Comparison of ENCODE assay signal across 8 cellular contexts in genomic region chr21:17819878-17820232, GRCh38.
DNase-seq lines count a peak whose midpoint lies in the region; ATAC-seq lines count a peak whose summit lies in the region.

No MANE protein-coding gene starts in this region.

- no peaks in the 10 kb centered on the region for H3K36me3 ChIP-seq in stomach smooth muscle (ENCODE audit: control insufficient read depth in 2 of 2, insufficient read depth in 2 of 2, low read length in 2 of 2)

- CTCF ChIA-PET in activated naive CD4-positive, alpha-beta T cell treated with anti-CD3 and anti-CD28 coated beads, Interleukin-2, amount 10 ng/mL, durations not matched to agents 7 days and 5 days (lab: Charles Lee), result interaction anchor here (1.5 kb wide), 1 partner anchor 133 kb away, joined by 4 read pairs; no protein-coding TSS in a partner anchor

- peak; percentile 21 for DNase-seq in activated naive CD4-positive, alpha-beta T cell treated with anti-CD3 and anti-CD28 coated beads, Interleukin-2, amount 10 ng/mL, durations not matched to agents 7 days and 5 days
- no peak for DNase-seq in activated naive CD4-positive, alpha-beta T cell treated with anti-CD3 and anti-CD28 coated beads, Interleukin-2, amount 50 U/mL, for 16 hours
- peak; percentile 84 for DNase-seq in NCI-H1105 treated with DMSO at 0.1 percent for 48 hours (lab: John Stamatoyannopoulos, UW)
- peak; percentile 22 for DNase-seq in iPS-NIHi7 (ENCODE audit: extremely low spot score)
- no peak for DNase-seq in hepatic stellate cell (ENCODE audit: low spot score)

- no peaks in the 10 kb centered on the region for H3K27me3 Mint-ChIP-seq in activated naive CD4-positive, alpha-beta T cell treated with anti-CD3 and anti-CD28 coated beads, Interleukin-2, amount 10 ng/mL, durations not matched to agents 7 days and 5 days

- no peaks in the 10 kb centered on the region for H3K9me3 ChIP-seq in stomach smooth muscle (ENCODE audit: control insufficient read depth in 2 of 2, low read length in 2 of 2)

- H3K4me1 ChIP-seq in stomach smooth muscle (ENCODE audit: control insufficient read depth, insufficient read depth, low read length), result peaks cover 9% of the 10 kb centered on the region

- no peaks in the 10 kb centered on the region for H3K27me3 ChIP-seq in stomach smooth muscle (ENCODE audit: control insufficient read depth in 1 of 2, insufficient read depth in 2 of 2, low read length in 2 of 2)

- peak overlapping the region; percentile 83 for H3K4me3 Mint-ChIP-seq in activated naive CD4-positive, alpha-beta T cell treated with anti-CD3 and anti-CD28 coated beads, Interleukin-2, amount 10 ng/mL, durations not matched to agents 7 days and 5 days

- peak overlapping the region; percentile 69 to 93 for H3K9ac ChIP-seq in stomach smooth muscle (ENCODE audit: low read length in 2 of 2)

- H3K4me1 Mint-ChIP-seq in activated naive CD4-positive, alpha-beta T cell treated with anti-CD3 and anti-CD28 coated beads, Interleukin-2, amount 10 ng/mL, durations not matched to agents 7 days and 5 days, result peaks cover 37% of the 10 kb centered on the region

- peak overlapping the region; percentile 98 for H3K27ac Mint-ChIP-seq in activated naive CD4-positive, alpha-beta T cell treated with anti-CD3 and anti-CD28 coated beads, Interleukin-2, amount 10 ng/mL, durations not matched to agents 7 days and 5 days

- no peaks in the 10 kb centered on the region for H3K9me3 Mint-ChIP-seq in activated naive CD4-positive, alpha-beta T cell treated with anti-CD3 and anti-CD28 coated beads, Interleukin-2, amount 10 ng/mL, durations not matched to agents 7 days and 5 days

- H3K27ac ChIP-seq in angular gyrus (ENCODE audit: low read depth, low read length), result peak overlapping the region; percentile 99
- H3K27ac ChIP-seq in stomach smooth muscle (ENCODE audit: low read length), result peak overlapping the region; percentile 86

- peak overlapping the region; percentile 72 to 85 for H3K4me3 ChIP-seq in stomach smooth muscle (ENCODE audit: low read length in 2 of 2)

- H3K36me3 Mint-ChIP-seq in activated naive CD4-positive, alpha-beta T cell treated with anti-CD3 and anti-CD28 coated beads, Interleukin-2, amount 10 ng/mL, durations not matched to agents 7 days and 5 days, result peaks cover 31% of the 10 kb centered on the region

- peak; percentile 61 for ATAC-seq in HG02642 (IDR thresholded peaks at IDR 0.05; ENCODE audit: poor library complexity, unreplicated experiment)

Comparison
In these comparisons a context has a peak if more than half of its experiments do, and no peak if none do; other contexts are left out.
1. DNase-seq: peak in activated naive CD4-positive, alpha-beta T cell treated with anti-CD3 and anti-CD28 coated beads, Interleukin-2, amount 10 ng/mL, durations not matched to agents 7 days and 5 days (single experiment), NCI-H1105 treated with DMSO at 0.1 percent for 48 hours (single experiment) and iPS-NIHi7 (single experiment); none in activated naive CD4-positive, alpha-beta T cell treated with anti-CD3 and anti-CD28 coated beads, Interleukin-2, amount 50 U/mL, for 16 hours (single experiment) and hepatic stellate cell (single experiment).